1 cellular context compared by ENCODE assay signal in genomic region chr16:2507052-2507678, GRCh38.
TF ChIP-seq lines count a peak whose summit lies in the region.

No MANE protein-coding gene starts in this region.

TF ChIP-seq in WTC11, 78 proteins besides CTCF, POLR2A, EP300 and RAD21 (continued from another document):
- no peak for TF ChIP-seq FOXP1 (CRISPR knock-in tag; IDR thresholded peaks at IDR 0.05; ENCODE audit: borderline replicate concordance)
- no peak for TF ChIP-seq ATF3 (CRISPR knock-in tag; conservative IDR thresholded peaks at IDR 0.05)
- no peak for TF ChIP-seq STAT6 (CRISPR knock-in tag; conservative IDR thresholded peaks at IDR 0.05; ENCODE audit: low read depth)
- TF ChIP-seq ZNF423 (CRISPR knock-in tag; IDR thresholded peaks at IDR 0.05): peak; percentile 46; the same call in 1 of the 2 replicates
- no peak for TF ChIP-seq MYBL2 (CRISPR knock-in tag; IDR thresholded peaks at IDR 0.05)
- no peak for TF ChIP-seq ARID4B (CRISPR knock-in tag; IDR thresholded peaks at IDR 0.05; ENCODE audit: borderline replicate concordance)
